15 cellular contexts compared by ENCODE assay signal in the genomic region with DNA sequence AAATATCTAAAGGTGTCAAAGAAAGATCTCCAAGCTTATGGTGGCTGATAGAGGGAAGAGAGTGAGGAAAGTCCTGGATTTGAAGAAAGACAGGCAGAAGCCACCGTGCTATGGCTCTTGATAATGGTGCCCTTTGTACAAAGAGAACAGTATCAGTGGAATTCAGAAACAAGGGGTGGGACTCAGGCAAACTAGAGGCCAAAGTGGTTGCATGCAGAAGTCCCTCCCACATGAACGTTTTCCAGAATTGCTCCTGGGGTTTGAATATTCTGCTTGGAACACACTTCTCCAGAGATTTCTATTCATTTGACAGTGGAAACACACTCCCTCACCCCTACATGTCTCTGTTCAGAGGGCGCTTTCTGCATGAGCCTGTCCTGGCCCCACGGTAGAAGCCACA. TPM values are rescaled to one million over a fixed set of nuclear protein-coding genes. Genes with fewer than 3 reads are reported as not detected.
DNase-seq lines count a peak whose midpoint lies in the region; ATAC-seq and TF ChIP-seq lines count a peak whose summit lies in the region.
"Had no signal": no experiment of that assay in that cellular context is flagged by ENCODE, and none has a peak within 500 bp of the region (broad histone marks: within the 10 kb centered on the region; RNA-seq: fewer than 3 reads in every experiment).

No MANE protein-coding gene starts in this region.

- H3K4me1 ChIP-seq in SK-N-SH (ENCODE audit: control insufficient read depth in 1 of 2, insufficient read depth in 2 of 2, low read depth in 1 of 2, low read length in 1 of 2), result no peaks in the 10 kb centered on the region; a peak in 2 of 4 replicates
- H3K4me1 ChIP-seq: Peyer's patch had no signal

- H3K9ac ChIP-seq in SK-N-SH, result no peak overlapping the region

- TF ChIP-seq RAD21 in SK-N-SH (IDR thresholded peaks at IDR 0.05; ENCODE audit: low read length), result no peak

- H3K9me3 ChIP-seq in SK-N-SH, result no peaks in the 10 kb centered on the region
- H3K9me3 ChIP-seq: ovary, Peyer's patch had no signal

- no peaks in the 10 kb centered on the region for H3K79me2 ChIP-seq in SK-N-SH (ENCODE audit: insufficient read depth)

- ATAC-seq in SK-N-SH treated with all-trans-retinoic acid at 6 μM for 48 hours (peak; percentile 24; the same call in 2 of the 3 replicates), HG02840 (IDR thresholded peaks at IDR 0.05; ENCODE audit: low FRiP score, unreplicated experiment) (no peak)

- WGBS in SK-N-SH (ENCODE audit: low lambda C conversion rate), result 90% methylated on average over 4 of the region's 4 CpGs

- H3K4me2 ChIP-seq in SK-N-SH, result no peak overlapping the region
- H3K4me2 ChIP-seq: GM23338 had no signal

- POLR2A ChIA-PET in SK-N-SH (lab: Yijun Ruan, JAX), result no interaction called here

- CTCF ChIA-PET in SK-N-SH (lab: Yijun Ruan, JAX), result interaction anchor here (1.1 to 4.4 kb wide), 2 partner anchors 10 to 101 kb away, joined by 4 to 30 read pairs; partner anchors contain the start of gene MBNL2

- no peaks in the 10 kb centered on the region for H3K36me3 ChIP-seq in SK-N-SH (replicated peaks in 1 of 2; ENCODE audit: control insufficient read depth in 1 of 2, insufficient read depth in 2 of 2, low read length in 1 of 2)
- H3K36me3 ChIP-seq: ovary, Peyer's patch had no signal

- TF ChIP-seq EP300 in SK-N-SH (IDR thresholded peaks at IDR 0.05; ENCODE audit: borderline replicate concordance in 1 of 2, low read depth in 1 of 2, low read length in 1 of 2), result no peak

- H3K27ac ChIP-seq in SK-N-SH (ENCODE audit: low read depth in 2 of 2, low read length in 1 of 2), result peak overlapping the region in 1 of 2 experiments; percentile 45; a peak in 2 of 4 replicates
- H3K27ac ChIP-seq in substantia nigra (ENCODE audit: low read depth, low read length, poor library complexity, severe bottlenecking), result peak overlapping the region; percentile 89
- H3K27ac ChIP-seq: Peyer's patch had no signal

- H3K9me2 ChIP-seq in SK-N-SH, result no peaks in the 10 kb centered on the region

- no peaks in the 10 kb centered on the region for H4K20me1 ChIP-seq in SK-N-SH (ENCODE audit: insufficient read depth)

- no peak overlapping the region for H3K4me3 ChIP-seq in SK-N-SH (ENCODE audit: low read depth in 2 of 2, low read length in 1 of 2)
- H3K4me3 ChIP-seq: GM23338, ovary, Peyer's patch had no signal

- no peak overlapping the region for H2AFZ ChIP-seq in SK-N-SH (ENCODE audit: low read depth)
- H2AFZ ChIP-seq: GM23338 had no signal

- H3K27me3 ChIP-seq in SK-N-SH (ENCODE audit: insufficient read depth), result no peaks in the 10 kb centered on the region
- H3K27me3 ChIP-seq: ovary, Peyer's patch had no signal

- no peak for TF ChIP-seq CTCF in SK-N-SH (IDR thresholded peaks at IDR 0.05)

- DNase-seq in SK-N-SH, result no peak
- DNase-seq in SW480 (ENCODE audit: low spot score), result peak; percentile 22
- DNase-seq in inferior parietal cortex (ENCODE audit: extremely low spot score), result peak; percentile 69
- peak in 15 of 49 donors; percentile 8 to 73 (median 28) for DNase-seq in substantia nigra (lab: John Stamatoyannopoulos, UW)
- no peak for DNase-seq in NCI-H2107 (lab: John Stamatoyannopoulos, UW)
- DNase-seq in NCI-H2227 treated with DMSO at 0.1 percent for 48 hours (lab: John Stamatoyannopoulos, UW), result no peak
- DNase-seq: activated CD4-positive, alpha-beta T cell treated with anti-CD3 and anti-CD28 coated beads for 1 hour; DMS 273 treated with DMSO at 0.1 percent for 48 hours; ovary; Peyer's patch; stimulated activated CD4-positive, alpha-beta T cell treated with anti-CD3 and anti-CD28 coated beads, Interleukin-1b, Interleukin-23, amount 100 ng/mL, for 48 hours; stimulated activated naive CD4-positive, alpha-beta T cell had no signal

- peaks cover 4% of the 10 kb centered on the region for H3F3A ChIP-seq in SK-N-SH (replicated peaks; ENCODE audit: insufficient read depth)

TF ChIP-seq in SK-N-SH treated with all-trans-retinoic acid at 6 μM for 48 hours, 23 proteins besides CTCF, POLR2A, EP300 and RAD21:
- TF ChIP-seq ZFP3 (CRISPR knock-in tag; IDR thresholded peaks at IDR 0.05), result no peak

TF ChIP-seq in SK-N-SH, 30 proteins besides CTCF, POLR2A, EP300 and RAD21:
- TF ChIP-seq TEAD4 (IDR thresholded peaks at IDR 0.05; ENCODE audit: borderline replicate concordance, insufficient read depth) (no peak), TAF1 (IDR thresholded peaks at IDR 0.05; ENCODE audit: borderline replicate concordance, low read depth, low read length) (no peak), CHD2 (IDR thresholded peaks at IDR 0.05; ENCODE audit: low read length, partially characterized antibody) (no peak), EZH2phosphoT487 (IDR thresholded peaks at IDR 0.05; ENCODE audit: borderline replicate concordance, low read depth) (no peak), YY1 (IDR thresholded peaks at IDR 0.05; ENCODE audit: low read depth) (no peak), FOSL2 (IDR thresholded peaks at IDR 0.05; ENCODE audit: borderline replicate concordance, low read depth) (no peak), NFIC (IDR thresholded peaks at IDR 0.05; ENCODE audit: borderline replicate concordance) (no peak), GATA2 (CRISPR knock-in tag; IDR thresholded peaks at IDR 0.05) (no peak), JUND (IDR thresholded peaks at IDR 0.05) (no peak), MEF2A (IDR thresholded peaks at IDR 0.05; ENCODE audit: borderline replicate concordance, low read depth) (no peak), RXRA (IDR thresholded peaks at IDR 0.05; ENCODE audit: borderline replicate concordance, low read depth) (no peak), REST (IDR thresholded peaks at IDR 0.05; ENCODE audit: low read depth, low read length) (no peak), ELF1 (IDR thresholded peaks at IDR 0.05) (no peak), MAX (IDR thresholded peaks at IDR 0.05; ENCODE audit: low read depth) (no peak), FOXM1 (IDR thresholded peaks at IDR 0.05; ENCODE audit: low read depth) (no peak)
- TF ChIP-seq, protein P1, sequence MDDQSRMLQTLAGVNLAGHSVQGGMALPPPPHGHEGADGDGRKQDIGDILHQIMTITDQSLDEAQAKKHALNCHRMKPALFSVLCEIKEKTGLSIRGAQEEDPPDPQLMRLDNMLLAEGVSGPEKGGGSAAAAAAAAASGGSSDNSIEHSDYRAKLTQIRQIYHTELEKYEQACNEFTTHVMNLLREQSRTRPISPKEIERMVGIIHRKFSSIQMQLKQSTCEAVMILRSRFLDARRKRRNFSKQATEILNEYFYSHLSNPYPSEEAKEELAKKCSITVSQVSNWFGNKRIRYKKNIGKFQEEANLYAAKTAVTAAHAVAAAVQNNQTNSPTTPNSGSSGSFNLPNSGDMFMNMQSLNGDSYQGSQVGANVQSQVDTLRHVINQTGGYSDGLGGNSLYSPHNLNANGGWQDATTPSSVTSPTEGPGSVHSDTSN (IDR thresholded peaks at IDR 0.05), result no peak
- TF ChIP-seq, protein P2, sequence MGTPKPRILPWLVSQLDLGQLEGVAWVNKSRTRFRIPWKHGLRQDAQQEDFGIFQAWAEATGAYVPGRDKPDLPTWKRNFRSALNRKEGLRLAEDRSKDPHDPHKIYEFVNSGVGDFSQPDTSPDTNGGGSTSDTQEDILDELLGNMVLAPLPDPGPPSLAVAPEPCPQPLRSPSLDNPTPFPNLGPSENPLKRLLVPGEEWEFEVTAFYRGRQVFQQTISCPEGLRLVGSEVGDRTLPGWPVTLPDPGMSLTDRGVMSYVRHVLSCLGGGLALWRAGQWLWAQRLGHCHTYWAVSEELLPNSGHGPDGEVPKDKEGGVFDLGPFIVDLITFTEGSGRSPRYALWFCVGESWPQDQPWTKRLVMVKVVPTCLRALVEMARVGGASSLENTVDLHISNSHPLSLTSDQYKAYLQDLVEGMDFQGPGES (IDR thresholded peaks at IDR 0.05; ENCODE audit: low read depth, low read length), result no peak
TF ChIP-seq in SK-N-SH: peak in this region for 0.

RNA-seq across cellular contexts. Expression of gene MBNL2, which starts 10.1 kb away (rescaled TPM):
- 24.5 and 27.9 TPM in 2 replicates for polyA plus RNA-seq in SK-N-SH (2012; rRNA removed)
- polyA plus RNA-seq in SK-N-SH (2012; cell fraction: cytosol; rRNA removed), result 38.4 and 46.6 TPM in 2 replicates
- 21.4 and 39.6 TPM in 2 replicates for polyA plus RNA-seq in SK-N-SH (2012; cell fraction: nucleus; rRNA removed)

Comparison
In these comparisons a context has a peak if more than half of its experiments do, and no peak if none do; other contexts are left out.
1. DNase-seq: peak in SW480 (single experiment) and inferior parietal cortex (single experiment); none in SK-N-SH (single experiment), NCI-H2107 (single experiment) and NCI-H2227 treated with DMSO at 0.1 percent for 48 hours (single experiment).